8 cellular contexts compared by ENCODE assay signal in genomic region chr9:130681769-130682489, GRCh38. TPM values are rescaled to one million over a fixed set of nuclear protein-coding genes. Genes with fewer than 3 reads are reported as not detected.
A peak's percentile ranks its signal among the peaks of the same experiment; 100 is the strongest.
DNase-seq lines count a peak whose midpoint lies in the region; ATAC-seq and TF ChIP-seq lines count a peak whose summit lies in the region.

No MANE protein-coding gene starts in this region.

- H3K4me1 ChIP-seq in PC-9 (replicated peaks; ENCODE audit: insufficient read depth) = peaks cover 6% of the 10 kb centered on the region
- H3K4me1 ChIP-seq in mononuclear cell (ENCODE audit: insufficient read depth, low read length) = peaks cover 15% of the 10 kb centered on the region
- peaks cover 0 to 5% of the 10 kb centered on the region in 2 donors for H3K4me1 ChIP-seq in uterus

- H3K9me3 ChIP-seq in PC-9 (ENCODE audit: insufficient read depth, low read depth) (no peaks in the 10 kb centered on the region), mononuclear cell (ENCODE audit: low read depth, low read length) (no peaks in the 10 kb centered on the region), uterus (no peaks in the 10 kb centered on the region)

- peak; percentile 12 for ATAC-seq in GM18861 (IDR thresholded peaks at IDR 0.05; ENCODE audit: unreplicated experiment)

- no peaks in the 10 kb centered on the region for H4K20me1 ChIP-seq in PC-9 (ENCODE audit: insufficient read depth)

- BruUV-seq in PC-9 (replicated peaks; lab: Mats Ljungman, UMichigan) = no TSS peak

- CTCF ChIA-PET in PC-9 (lab: Charles Lee) = interaction anchor here (0.5 to 1.2 kb wide), 8 partner anchors 28 to 1633 kb away, joined by 3 to 14 read pairs (median 4); no protein-coding TSS in a partner anchor

- H3K36me3 ChIP-seq in PC-9 (ENCODE audit: low read depth) (no peaks in the 10 kb centered on the region), uterus (no peaks in the 10 kb centered on the region)

- no peaks in the 10 kb centered on the region for H3K9me2 ChIP-seq in PC-9 (ENCODE audit: insufficient read depth)

- TF ChIP-seq CTCF in PC-9 (conservative IDR thresholded peaks at IDR 0.05) = no peak
- no peak for TF ChIP-seq CTCF in choroid plexus epithelial cell (conservative IDR thresholded peaks at IDR 0.05; ENCODE audit: low read depth, low read length)
- no peak for TF ChIP-seq CTCF in uterus (IDR thresholded peaks at IDR 0.05)

- POLR2A ChIA-PET in PC-9 (lab: Charles Lee; ENCODE audit: unreplicated experiment) = no interaction called here

- peak overlapping the region; percentile 84 for H3K4me2 ChIP-seq in PC-9

- H3K27ac ChIP-seq in PC-9 (no peak overlapping the region), uterus (no peak overlapping the region)

- peak overlapping the region; percentile 96 for H2AFZ ChIP-seq in PC-9

- H3K79me2 ChIP-seq in PC-9 (ENCODE audit: low read depth) = no peaks in the 10 kb centered on the region

- H3K27me3 ChIP-seq in PC-9 (ENCODE audit: insufficient read depth, low read depth) (no peaks in the 10 kb centered on the region; the same call in 1 of the 2 replicates), mononuclear cell (ENCODE audit: insufficient read depth, low read length) (peaks cover 7% of the 10 kb centered on the region), uterus (no peaks in the 10 kb centered on the region)

- intact Hi-C loops in PC-9 (cut with micrococcal nuclease; ENCODE audit: unreplicated experiment) = loop anchor here (1.0 to 10.0 kb wide), 5 partner anchors 221 to 1040 kb away; partner anchors contain the start of gene ASB6
- intact Hi-C loops in uterus (cut with DNase I; ENCODE audit: low total_unique reads) = loop anchor here (5.0 kb wide), 1 partner anchor 220 kb away; no protein-coding TSS in a partner anchor

- peaks cover 4% of the 10 kb centered on the region for H3F3A ChIP-seq in PC-9 (ENCODE audit: insufficient read depth, low read depth)

- TF ChIP-seq POLR2A in uterus (IDR thresholded peaks at IDR 0.05) = no peak

- peak; percentile 45 for DNase-seq in 8988T
- peak in 1 of 2 experiments; percentile 45 for DNase-seq in PC-9
- DNase-seq in choroid plexus epithelial cell (ENCODE audit: low read depth) = no peak
- no peak for DNase-seq in uterus
- DNase-seq in GM19240 (ENCODE audit: insufficient read length, low spot score) = no peak
- no peak for DNase-seq in NOMO-1 treated with dmso at 0.1 percent for 144 hours (lab: John Stamatoyannopoulos, UW; ENCODE audit: unreplicated experiment)

- H3K4me3 ChIP-seq in PC-9 (peak overlapping the region; percentile 76), choroid plexus epithelial cell (ENCODE audit: low read depth, low read length) (peak overlapping the region; percentile 48), mononuclear cell (ENCODE audit: low read length) (peak overlapping the region; percentile 41), uterus (peak overlapping the region; percentile 15 to 50)

RNA-seq across cellular contexts. Expression of gene EXOSC2, which starts 11.7 kb away (rescaled TPM):
- total RNA-seq in PC-9 (2021) (49.5 and 52.0 TPM in 2 replicates), mononuclear cell (34.2 TPM), uterus (10 to 100 TPM in 2 of 4 donors, 1 to 10 TPM in 2; 2.4 to 59.3 (median 25.5) TPM)

RNA-seq across cellular contexts. Expression of gene PRDM12, which starts 17.5 kb away (rescaled TPM):
- total RNA-seq in PC-9 (2021) (0.35 and 0.46 TPM in 2 replicates), mononuclear cell (not detected), uterus (not detected)
